Comparison of ENCODE assay signal across 11 cellular contexts in genomic region chr17:846901-847777, GRCh38.
A peak's percentile ranks its signal among the peaks of the same experiment; 100 is the strongest.
DNase-seq lines count a peak whose midpoint lies in the region; ATAC-seq and TF ChIP-seq lines count a peak whose summit lies in the region.
"Had no signal": no experiment of that assay in that cellular context is flagged by ENCODE, and none has a peak within 500 bp of the region (broad histone marks: within the 10 kb centered on the region; RNA-seq: fewer than 3 reads in every experiment).

No MANE protein-coding gene starts in this region.

- no peak overlapping the region for H3K9ac ChIP-seq in trophoblast cell (ENCODE audit: low read length)

- H3K9me3 ChIP-seq in heart right ventricle, result no peaks in the 10 kb centered on the region
- H3K9me3 ChIP-seq in trophoblast cell (ENCODE audit: insufficient read depth, low read depth, low read length), result peaks cover 2% of the 10 kb centered on the region

- H3K4me3 ChIP-seq in AG10803 (ENCODE audit: low read length), result peak overlapping the region; percentile 48
- H3K4me3 ChIP-seq in heart right ventricle, result peak overlapping the region; percentile 7 to 50 (median 41)
- H3K4me3 ChIP-seq in trophoblast cell (ENCODE audit: low read depth, low read length), result no peak overlapping the region

- H4K8ac ChIP-seq in trophoblast cell (ENCODE audit: low read depth, low read length), result no peak overlapping the region

- H3K4me1 ChIP-seq in heart right ventricle (peaks cover 8 to 62% (median 30%) of the 10 kb centered on the region in 9 donors), trophoblast cell (ENCODE audit: control insufficient read depth in 1 of 2, insufficient read depth in 2 of 2, low read length in 2 of 2) (peaks cover 5 to 9% of the 10 kb centered on the region in 2 experiments)

- H2BK5ac ChIP-seq in trophoblast cell (ENCODE audit: low read depth, low read length, poor library complexity), result no peak overlapping the region

- TF ChIP-seq CTCF in AG10803 (conservative IDR thresholded peaks at IDR 0.05; ENCODE audit: low read length) (no peak), heart right ventricle (IDR thresholded peaks at IDR 0.05) (no peak)

- H2AFZ ChIP-seq in trophoblast cell (ENCODE audit: insufficient read depth, low read length, poor library complexity), result no peak overlapping the region

- H2BK120ac ChIP-seq in trophoblast cell (ENCODE audit: insufficient read depth, low read length, poor library complexity), result no peak overlapping the region

- H2BK12ac ChIP-seq in trophoblast cell (ENCODE audit: low read length), result no peak overlapping the region

- H3K4ac ChIP-seq in trophoblast cell (ENCODE audit: low read depth, low read length), result no peak overlapping the region

- no peaks in the 10 kb centered on the region for H3K79me1 ChIP-seq in trophoblast cell (ENCODE audit: low read length)

- H3K18ac ChIP-seq in trophoblast cell (ENCODE audit: low read length), result no peak overlapping the region

- no peak overlapping the region for H4K91ac ChIP-seq in trophoblast cell (ENCODE audit: low read depth, low read length)

- H3K79me2 ChIP-seq in trophoblast cell (ENCODE audit: control insufficient read depth, insufficient read depth, low read length, poor library complexity), result peaks cover under 1% of the 10 kb centered on the region

- H3K4me2 ChIP-seq in trophoblast cell (ENCODE audit: low read length), result no peak overlapping the region

- H3K14ac ChIP-seq in trophoblast cell (ENCODE audit: low read length), result no peak overlapping the region

- peak; percentile 4 to 33 (median 17) for ATAC-seq in heart right ventricle
- no peak for ATAC-seq in HG02884 (IDR thresholded peaks at IDR 0.05; ENCODE audit: unreplicated experiment)
- no peak for ATAC-seq in GM18867 (IDR thresholded peaks at IDR 0.05; ENCODE audit: unreplicated experiment)

- 32 to 41% methylated on average over 31 of the region's 31 CpGs for WGBS in heart right ventricle, 2 donors
- WGBS in trophoblast cell (ENCODE audit: extremely low coverage, insufficient coverage, insufficient read length), result no CpG with 5 or more reads among the region's 31 CpGs

- no peak overlapping the region for H2AK5ac ChIP-seq in trophoblast cell (ENCODE audit: low read length)

- H3K36me3 ChIP-seq in heart right ventricle (no peaks in the 10 kb centered on the region), trophoblast cell (ENCODE audit: control insufficient read depth in 1 of 2, insufficient read depth in 2 of 2, low read length in 2 of 2) (peaks cover 0 to 3% of the 10 kb centered on the region in 2 experiments)

- peak overlapping the region; percentile 13 to 83 (median 73) for H3K27ac ChIP-seq in heart right ventricle
- no peak overlapping the region for H3K27ac ChIP-seq in trophoblast cell (ENCODE audit: low read depth, low read length)
- H3K27ac ChIP-seq in substantia nigra (ENCODE audit: low read depth, low read length, poor library complexity, severe bottlenecking), result no peak overlapping the region

- H3K27me3 ChIP-seq in heart right ventricle (peaks cover 0 to 28% (median 0%) of the 10 kb centered on the region in 7 donors), trophoblast cell (ENCODE audit: insufficient read depth, low read length) (no peaks in the 10 kb centered on the region)

- no peak overlapping the region for H3K23ac ChIP-seq in trophoblast cell (ENCODE audit: low read length)

- H4K12ac ChIP-seq in trophoblast cell (ENCODE audit: low read depth, low read length), result peak overlapping the region; percentile 39

- intact Hi-C loops in heart right ventricle (cut with DNase I), result loop anchor here in 4 of 10 donors (5.0 to 10.0 kb wide), 4 partner anchors 50 to 70 kb away; no protein-coding TSS in a partner anchor

- DNase-seq in AG10803 (ENCODE audit: low read depth) (peak; percentile 76), amniotic epithelial cell (ENCODE audit: low read depth) (peak; percentile 65), heart right ventricle (peak in 1 of 2 donors; percentile 29), trophoblast cell (no peak), DMS114 treated with DMSO at 0.1 percent for 48 hours (lab: John Stamatoyannopoulos, UW; ENCODE audit: unreplicated experiment) (no peak), substantia nigra (lab: John Stamatoyannopoulos, UW) (no peak)
- DNase-seq: activated B cell treated with CpG ODN at 0.5 μM for 24 hours, occipital lobe, OCI-M1 had no signal

Comparison
In these comparisons a context has a peak if more than half of its experiments do, and no peak if none do; other contexts are left out.
1. DNase-seq: peak in AG10803 (single experiment) and amniotic epithelial cell (single experiment); none in trophoblast cell (0 of 2), DMS114 treated with DMSO at 0.1 percent for 48 hours (single experiment) and substantia nigra (0 of 49).
2. ATAC-seq: peak in heart right ventricle (8 of 8); none in HG02884 (single experiment) and GM18867 (single experiment).
3. H3K27ac ChIP-seq: peak in heart right ventricle (10 of 10); none in trophoblast cell (single experiment) and substantia nigra (single experiment).